8 cellular contexts compared by ENCODE assay signal in genomic region chr11:34302046-34302921, GRCh38. TPM values are rescaled to one million over a fixed set of nuclear protein-coding genes. Genes with fewer than 3 reads are reported as not detected.
DNase-seq lines count a peak whose midpoint lies in the region; ATAC-seq, FAIRE-seq and TF ChIP-seq lines count a peak whose summit lies in the region.

No MANE protein-coding gene starts in this region.

- no peak overlapping the region for H2AFZ ChIP-seq in HepG2 (ENCODE audit: low read length)

- 0 out of 2 replicates have a peak, but pooled peaks cover 8% of the 10 kb centered on the region for H3K4me1 ChIP-seq in HepG2 (ENCODE audit: insufficient read depth, low read length)
- no peaks in the 10 kb centered on the region for H3K4me1 ChIP-seq in right lobe of liver

- POLR2A ChIA-PET in HepG2 (lab: Yijun Ruan, JAX) = no interaction called here

- FAIRE-seq in HepG2 (lab: Jason Lieb, UNC) = no peak

- no TSS peak for BruUV-seq in HepG2 (replicated peaks; lab: Mats Ljungman, UMichigan)

- TF ChIP-seq CTCF in HepG2 (CRISPR knock-in tag; IDR thresholded peaks at IDR 0.05) = no peak
- no peak for TF ChIP-seq CTCF in right lobe of liver (IDR thresholded peaks at IDR 0.05)

- no peak for TF ChIP-seq POLR2A in HepG2 (IDR thresholded peaks at IDR 0.05; ENCODE audit: insufficient read depth in 1 of 2, low read depth in 2 of 2, low read length in 2 of 2)
- TF ChIP-seq POLR2A in right lobe of liver (IDR thresholded peaks at IDR 0.05) = no peak

- H4K20me1 ChIP-seq in HepG2 (ENCODE audit: insufficient read depth, low read length) = peaks cover 4% of the 10 kb centered on the region

- no peak overlapping the region for H3K9ac ChIP-seq in HepG2 (ENCODE audit: insufficient read depth, low read depth, low read length)

- TF ChIP-seq RAD21 in HepG2 (CRISPR knock-in tag; IDR thresholded peaks at IDR 0.05) = no peak

- no peak overlapping the region for H3K4me3 ChIP-seq in HepG2 (replicated peaks in 1 of 3; ENCODE audit: insufficient read depth in 1 of 3, low read depth in 2 of 3, low read length in 3 of 3)
- no peak overlapping the region for H3K4me3 ChIP-seq in right lobe of liver

- DNase-seq in HepG2 (ENCODE audit: low spot score) (no peak), right lobe of liver (no peak), amniotic epithelial cell (ENCODE audit: low read depth) (peak; percentile 98), medulla oblongata (ENCODE audit: extremely low spot score) (no peak), NCI-H2227 (lab: John Stamatoyannopoulos, UW; ENCODE audit: unreplicated experiment) (no peak)
- peak; percentile 10 for DNase-seq in stimulated activated naive CD8-positive, alpha-beta T cell treated with anti-CD3 and anti-CD28 coated beads, Interleukin-15, Interleukin-2, amounts not matched to agents 100 U/mL and 50 U/mL, for 24 hours
- no peak for DNase-seq in activated T-cell treated with anti-CD3 and anti-CD28 coated beads, Interleukin-2, amount 50 U/mL, for 1 hour

- CTCF ChIA-PET in HepG2 (lab: Yijun Ruan, JAX; ENCODE audit: low intra/inter-chr PET ratio, low total read pairs) = no interaction called here

- H3K36me3 ChIP-seq in HepG2 (replicated peaks in 1 of 2; ENCODE audit: control insufficient read depth in 1 of 2, insufficient read depth in 2 of 2, low read length in 2 of 2) = peaks cover 0 to 1% of the 10 kb centered on the region in 2 experiments; a peak in 2 of 5 replicates
- no peaks in the 10 kb centered on the region for H3K36me3 ChIP-seq in right lobe of liver

- H3K27me3 ChIP-seq in HepG2 (ENCODE audit: control insufficient read depth in 1 of 2, insufficient read depth in 2 of 2, low read length in 2 of 2) (no peaks in the 10 kb centered on the region), right lobe of liver (no peaks in the 10 kb centered on the region)

- ATAC-seq in HepG2 (no peak), right lobe of liver (no peak), HG03354 (IDR thresholded peaks at IDR 0.05; ENCODE audit: poor library complexity, severe bottlenecking, unreplicated experiment) (peak; percentile 81)
- peak; percentile 46 for ATAC-seq in stimulated activated naive CD8-positive, alpha-beta T cell treated with anti-CD3 and anti-CD28 coated beads, Interleukin-15, Interleukin-2, amounts not matched to agents 100 U/mL and 50 U/mL, for 24 hours

- H3K27ac ChIP-seq in HepG2 (ENCODE audit: extremely low read length, insufficient read depth, low read length) = no peak overlapping the region
- H3K27ac ChIP-seq in right lobe of liver = no peak overlapping the region

- no peak overlapping the region for H3K4me2 ChIP-seq in HepG2 (ENCODE audit: low read depth, low read length)

- in situ Hi-C loops in HepG2 (cut with HindIII; ENCODE audit: extremely low pct_ligation_motif_present, low pct_unique_long_range_greater_than_20kb) = no loop called here

- peaks cover 22% of the 10 kb centered on the region for H3K79me2 ChIP-seq in HepG2 (ENCODE audit: insufficient read depth, low read length)

- intact Hi-C loops in HepG2 (cut with micrococcal nuclease; ENCODE audit: unreplicated experiment) = no loop called here
- intact Hi-C loops in right lobe of liver (cut with DNase I) = no loop called here

- H3K9me3 ChIP-seq in HepG2 (ENCODE audit: low read length) (no peaks in the 10 kb centered on the region), right lobe of liver (no peaks in the 10 kb centered on the region)

- no peak for TF ChIP-seq EP300 in HepG2 (IDR thresholded peaks at IDR 0.05; ENCODE audit: low read depth in 2 of 2, low read length in 2 of 2)
- no peak for TF ChIP-seq EP300 in HepG2 (CRISPR knock-in tag; IDR thresholded peaks at IDR 0.05; ENCODE audit: borderline replicate concordance)

- WGBS in HepG2 (ENCODE audit: low lambda C conversion rate) = 98% methylated on average over 4 of the region's 4 CpGs
- WGBS in right lobe of liver (ENCODE audit: insufficient coverage, low coverage, low lambda C conversion rate, missing lambda C conversion rate) = 47% methylated on average over 4 of the region's 4 CpGs

TF ChIP-seq in HepG2, 621 proteins besides CTCF, POLR2A, EP300 and RAD21 (continues in another document):
- TF ChIP-seq SATB2 (CRISPR knock-in tag; IDR thresholded peaks at IDR 0.05) (no peak), PRDM10 (CRISPR knock-in tag; IDR thresholded peaks at IDR 0.05; ENCODE audit: low read depth) (no peak), ZFP36 (IDR thresholded peaks at IDR 0.05; ENCODE audit: borderline replicate concordance, low read depth, low read length, partially characterized antibody) (no peak), TEF (CRISPR knock-in tag; IDR thresholded peaks at IDR 0.05) (no peak), ZBTB33 (CRISPR knock-in tag; IDR thresholded peaks at IDR 0.05) (peak; percentile 56)

RNA-seq across cellular contexts. Expression of gene ABTB2, which starts 55.5 kb away (rescaled TPM):
- total RNA-seq in HepG2 (2016; rRNA removed; fragmentation: Illumina TruSeq; extraction: Trizol) (5.1 TPM in 2 replicates), right lobe of liver (10 to 100 TPM in 3 of 6 experiments, 1 to 10 TPM in 3; 6.0 to 14.9 (median 10.0) TPM)
- 3.3 and 3.4 TPM in 2 replicates for total RNA-seq in HepG2 (2016; cell fraction: cytosol; rRNA removed; fragmentation: Illumina TruSeq; extraction: Trizol; ENCODE audit: low read depth)
- 4.1 and 4.8 TPM in 2 replicates for total RNA-seq in HepG2 (2016; cell fraction: insoluble cytoplasmic fraction; rRNA removed; fragmentation: Illumina TruSeq; extraction: Trizol)
- total RNA-seq in HepG2 (2016; cell fraction: membrane; rRNA removed; fragmentation: Illumina TruSeq; extraction: Trizol) = 2.0 and 2.1 TPM in 2 replicates
- total RNA-seq in HepG2 (2016; cell fraction: nucleus; rRNA removed; fragmentation: Illumina TruSeq; extraction: Trizol) = 6.9 and 8.5 TPM in 2 replicates
- polyA plus RNA-seq in HepG2 (2011; rRNA removed) = 12.6 and 15.4 TPM in 2 replicates
- polyA plus RNA-seq in HepG2 (2011; cell fraction: cytosol; rRNA removed) = 6.3 and 10.5 TPM in 2 replicates
- polyA plus RNA-seq in HepG2 (2011; cell fraction: nucleus; rRNA removed) = 33.6 and 53.2 TPM in 2 replicates
- 9.3 and 13.3 TPM in 2 replicates for polyA plus RNA-seq in HepG2 (2012)
- 0.42 and 0.49 TPM in 2 replicates for polyA plus RNA-seq in HepG2 (2016; cell fraction: cytosol; fragmentation: Illumina TruSeq; extraction: Trizol; ENCODE audit: low read depth)
- polyA plus RNA-seq in HepG2 (2016; cell fraction: insoluble cytoplasmic fraction; fragmentation: Illumina TruSeq; extraction: Trizol; ENCODE audit: low read depth) = 6.6 and 8.1 TPM in 2 replicates
- 1.2 and 1.6 TPM in 2 replicates for polyA plus RNA-seq in HepG2 (2016; cell fraction: membrane; fragmentation: Illumina TruSeq; extraction: Trizol; ENCODE audit: low read depth)
- 14.1 and 15.1 TPM in 2 replicates for polyA plus RNA-seq in HepG2 (2016; cell fraction: nucleus; fragmentation: Illumina TruSeq; extraction: Trizol; ENCODE audit: insufficient read depth, low read depth)
- 2.9 and 21.3 TPM in 2 replicates for polyA minus RNA-seq in HepG2 (2011; rRNA and poly(A)+ RNA removed; ENCODE audit: low replicate concordance)
- 7.5 and 8.7 TPM in 2 replicates for polyA minus RNA-seq in HepG2 (2011; cell fraction: cytosol; rRNA and poly(A)+ RNA removed)
- polyA minus RNA-seq in HepG2 (2011; cell fraction: nucleus; rRNA and poly(A)+ RNA removed) = 12.9 and 21.4 TPM in 2 replicates

Comparison
In these comparisons a context has a peak if more than half of its experiments do, and no peak if none do; other contexts are left out.
1. ATAC-seq: peak in HG03354 (single experiment) and stimulated activated naive CD8-positive, alpha-beta T cell treated with anti-CD3 and anti-CD28 coated beads, Interleukin-15, Interleukin-2, amounts not matched to agents 100 U/mL and 50 U/mL, for 24 hours (single experiment); none in HepG2 (single experiment) and right lobe of liver (0 of 4).
2. DNase-seq: peak in amniotic epithelial cell (single experiment) and stimulated activated naive CD8-positive, alpha-beta T cell treated with anti-CD3 and anti-CD28 coated beads, Interleukin-15, Interleukin-2, amounts not matched to agents 100 U/mL and 50 U/mL, for 24 hours (single experiment); none in HepG2 (single experiment), right lobe of liver (0 of 3), medulla oblongata (single experiment), activated T-cell treated with anti-CD3 and anti-CD28 coated beads, Interleukin-2, amount 50 U/mL, for 1 hour (single experiment) and NCI-H2227 (single experiment).